ENCODE assay signal across 8 cellular contexts in genomic region chr2:69802781-69803367, GRCh38. TPM values are rescaled to one million over a fixed set of nuclear protein-coding genes. Genes with fewer than 3 reads are reported as not detected.
A peak's percentile ranks its signal among the peaks of the same experiment; 100 is the strongest.
DNase-seq lines count a peak whose midpoint lies in the region; ATAC-seq, FAIRE-seq and TF ChIP-seq lines count a peak whose summit lies in the region.
"Not testable (repeated sequence)": the region's sequence is repeated elsewhere in the genome, so short reads cannot be mapped to it uniquely, and the experiment has no call there.

No MANE protein-coding gene starts in this region.

- not testable (repeated sequence) for TF ChIP-seq POLR2A in GM12891 (IDR thresholded peaks at IDR 0.05; ENCODE audit: low read depth, low read length)

- not testable (repeated sequence) for FAIRE-seq in GM12891 (lab: Jason Lieb, UNC)

- not testable (repeated sequence) for TF ChIP-seq CTCF in neutrophil (IDR thresholded peaks at IDR 0.05)

- H3K27ac ChIP-seq in neutrophil: peak overlapping the region; percentile 54

- H3K27ac Mint-ChIP-seq in IgD-negative memory B cell: peak overlapping the region in 2 of 3 donors; percentile 8 to 20

- H3K4me3 ChIP-seq in neutrophil (ENCODE audit: low read depth in 1 of 2, low read length in 1 of 2): not testable (repeated sequence)

- H3K27me3 ChIP-seq in neutrophil: not testable (repeated sequence)

- DNase-seq in GM12891 (ENCODE audit: insufficient read length, low spot score): not testable (repeated sequence)
- peak; percentile 35 for DNase-seq in RPMI8226

- peak overlapping the region in 3 of 4 donors; percentile 5 to 92 (median 79) for H3K4me3 Mint-ChIP-seq in IgD-negative memory B cell

- H3K9me3 ChIP-seq in neutrophil: not testable (repeated sequence)

- not testable (repeated sequence) for H3K27me3 Mint-ChIP-seq in IgD-negative memory B cell

- H3K36me3 ChIP-seq in neutrophil: peaks cover 20% of the 10 kb centered on the region

- H3K4me1 Mint-ChIP-seq in IgD-negative memory B cell: peaks cover 36 to 43% (median 38%) of the 10 kb centered on the region in 3 donors

- not testable (repeated sequence) for H3K9me3 Mint-ChIP-seq in IgD-negative memory B cell

- peak; percentile 54 for ATAC-seq in GM18909 (IDR thresholded peaks at IDR 0.05; ENCODE audit: poor library complexity, unreplicated experiment)
- peak; percentile 65 for ATAC-seq in GM21423 (IDR thresholded peaks at IDR 0.05; ENCODE audit: unreplicated experiment)
- ATAC-seq in HG02759 (IDR thresholded peaks at IDR 0.05; ENCODE audit: unreplicated experiment): peak; percentile 50
- ATAC-seq in HG03135 (IDR thresholded peaks at IDR 0.05; ENCODE audit: unreplicated experiment): peak; percentile 53

- H3K36me3 Mint-ChIP-seq in IgD-negative memory B cell: not testable (repeated sequence)

- H3K4me1 ChIP-seq in neutrophil (ENCODE audit: control insufficient read depth in 1 of 2, insufficient read depth in 1 of 2, low read depth in 1 of 2, low read length in 1 of 2): peaks cover 21 to 28% of the 10 kb centered on the region in 2 experiments

TF ChIP-seq in GM12891, 5 proteins besides CTCF, POLR2A, EP300 and RAD21:
- peak; percentile 94 for TF ChIP-seq SPI1 (IDR thresholded peaks at IDR 0.05; ENCODE audit: low read depth, low read length)

RNA-seq across cellular contexts. Expression of gene GMCL1, which starts 26.6 kb away (rescaled TPM):
- 4.5 TPM for polyA plus RNA-seq in GM12891 (2012; ENCODE audit: low read depth, missing spikeins)
- polyA plus RNA-seq in IgD-negative memory B cell: 25.7 TPM
